Comparison of ENCODE assay signal across 25 cellular contexts in genomic region chr15:73156431-73157191, GRCh38.
A peak's percentile ranks its signal among the peaks of the same experiment; 100 is the strongest.
DNase-seq lines count a peak whose midpoint lies in the region; ATAC-seq and TF ChIP-seq lines count a peak whose summit lies in the region.
"Had no signal": no experiment of that assay in that cellular context is flagged by ENCODE, and none has a peak within 500 bp of the region (broad histone marks: within the 10 kb centered on the region; RNA-seq: fewer than 3 reads in every experiment).

No MANE protein-coding gene starts in this region.

- H3K27ac ChIP-seq in 22Rv1 (no peak overlapping the region), foreskin keratinocyte (no peak overlapping the region), gastrocnemius medialis (no peak overlapping the region)
- H3K27ac ChIP-seq: BLaER1, body of pancreas, epithelial cell of prostate, KMS-11, prostate gland, skin epidermis had no signal

- in situ Hi-C loops in gastrocnemius medialis (cut with MboI; ENCODE audit: low sequenced_read_pairs in 4 of 4): no loop called here

- TF ChIP-seq POLR2A in NB4 (IDR thresholded peaks at IDR 0.05; ENCODE audit: extremely low read depth, insufficient read length) (no peak), gastrocnemius medialis (IDR thresholded peaks at IDR 0.05) (no peak)

- no peaks in the 10 kb centered on the region for H3K27me3 ChIP-seq in foreskin keratinocyte
- H3K27me3 ChIP-seq in gastrocnemius medialis: no peaks in the 10 kb centered on the region
- H3K27me3 ChIP-seq: BLaER1, body of pancreas had no signal

- intact Hi-C loops in gastrocnemius medialis (cut with DNase I; ENCODE audit: low total_unique reads): no loop called here

- peak; percentile 1 for DNase-seq in NB4 (ENCODE audit: low read depth)
- no peak for DNase-seq in foreskin keratinocyte
- DNase-seq in NCI-H1105 treated with DMSO at 0.1 percent for 48 hours (lab: John Stamatoyannopoulos, UW): no peak
- no peak for DNase-seq in gastrocnemius medialis
- DNase-seq in NCI-H1092 (lab: John Stamatoyannopoulos, UW): no peak
- DNase-seq: ACHN; activated CD4-positive, alpha-beta memory T cell treated with anti-CD3 and anti-CD28 coated beads for 36 hours; activated effector memory CD4-positive, alpha-beta T cell treated with Interleukin-2 at 50 U/mL for 16 hours; body of pancreas; Caco-2; GOT3; head of caudate nucleus; NCI-H1417; NCI-H2081; NCI-H345; NCI-H774; SK-N-SH had no signal

- ATAC-seq in foreskin keratinocyte (no peak), HG03039 (IDR thresholded peaks at IDR 0.05; ENCODE audit: unreplicated experiment) (no peak), gastrocnemius medialis (no peak)
- ATAC-seq: body of pancreas had no signal

- peaks cover 0 to 4% (median 0%) of the 10 kb centered on the region in 3 donors for H3K9me3 ChIP-seq in gastrocnemius medialis
- H3K9me3 ChIP-seq: prostate gland had no signal

- no peak overlapping the region for H3K4me3 ChIP-seq in NB4 (ENCODE audit: low read depth, low read length)
- H3K4me3 ChIP-seq in gastrocnemius medialis: no peak overlapping the region
- H3K4me3 ChIP-seq: BLaER1, body of pancreas, prostate gland, skin epidermis had no signal

- TF ChIP-seq CTCF in 22Rv1 (IDR thresholded peaks at IDR 0.05): peak; percentile 39
- TF ChIP-seq CTCF in GM12873 (IDR thresholded peaks at IDR 0.05; ENCODE audit: insufficient read depth, low read depth, low read length, missing control alignments): peak; percentile 55
- peak; percentile 8 for TF ChIP-seq CTCF in NB4 (IDR thresholded peaks at IDR 0.05; ENCODE audit: low read depth, low read length)
- peak; percentile 4 for TF ChIP-seq CTCF in foreskin keratinocyte (conservative IDR thresholded peaks at IDR 0.05)
- TF ChIP-seq CTCF in gastrocnemius medialis (IDR thresholded peaks at IDR 0.05 in 4 of 5, conservative IDR thresholded peaks at IDR 0.05 in 1 of 5): no peak

- no peaks in the 10 kb centered on the region for H3K36me3 ChIP-seq in gastrocnemius medialis
- H3K36me3 ChIP-seq: prostate gland had no signal

- H3K4me1 ChIP-seq in foreskin keratinocyte (no peaks in the 10 kb centered on the region), gastrocnemius medialis (peaks cover 25 to 28% of the 10 kb centered on the region in 2 donors)
- H3K4me1 ChIP-seq: BLaER1, body of pancreas, Caco-2, prostate gland had no signal

Comparison
In these comparisons a context has a peak if more than half of its experiments do, and no peak if none do; other contexts are left out.
1. CTCF ChIP-seq: peak in 22Rv1 (single experiment), GM12873 (single experiment), NB4 (single experiment) and foreskin keratinocyte (single experiment); none in gastrocnemius medialis (0 of 5).